8 cellular contexts compared by ENCODE assay signal in genomic region chr12:123237646-123238329, GRCh38. TPM values are rescaled to one million over a fixed set of nuclear protein-coding genes. Genes with fewer than 3 reads are reported as not detected.
A peak's percentile ranks its signal among the peaks of the same experiment; 100 is the strongest.
DNase-seq lines count a peak whose midpoint lies in the region; ATAC-seq lines count a peak whose summit lies in the region.

No MANE protein-coding gene starts in this region.

- CTCF ChIA-PET in CD8-positive, alpha-beta memory T cell (lab: Charles Lee) = interaction anchor here (0.7 to 11.9 kb wide), 36 partner anchors 10 to 447 kb away, joined by 3 to 113 read pairs (median 4); partner anchors contain the start of genes ARL6IP4, OGFOD2 and TMED2

- no peak for ATAC-seq in HG03520 (IDR thresholded peaks at IDR 0.05; ENCODE audit: unreplicated experiment)

- H3K4me3 ChIP-seq in CD8-positive, alpha-beta memory T cell (ENCODE audit: low read length) = no peak overlapping the region

- H3K36me3 Mint-ChIP-seq in CD8-positive, alpha-beta memory T cell = peaks cover 0 to 67% (median 2%) of the 10 kb centered on the region in 3 donors

- peaks cover 46 to 77% (median 72%) of the 10 kb centered on the region in 3 donors for H3K4me1 Mint-ChIP-seq in CD8-positive, alpha-beta memory T cell

- no peaks in the 10 kb centered on the region for H3K36me3 ChIP-seq in CD8-positive, alpha-beta memory T cell (ENCODE audit: insufficient read depth, low read length)

- peaks cover 0 to 2% (median 0%) of the 10 kb centered on the region in 5 donors for H3K9me3 Mint-ChIP-seq in CD8-positive, alpha-beta memory T cell

- peak overlapping the region; percentile 23 to 83 (median 43) for H3K4me3 Mint-ChIP-seq in CD8-positive, alpha-beta memory T cell

- POLR2A ChIA-PET in CD8-positive, alpha-beta memory T cell (lab: Charles Lee) = interaction anchor here (0.6 to 1.7 kb wide), 4 partner anchors 9 to 307 kb away, joined by 3 to 7 read pairs (median 5); no protein-coding TSS in a partner anchor

- DNase-seq in CD8-positive, alpha-beta memory T cell = peak; percentile 46 to 79 (median 59)
- DNase-seq in HPDE6-E6E7 (ENCODE audit: extremely low spot score) (peak; percentile 43), SHP77 treated with DMSO at 0.1 percent for 48 hours (lab: John Stamatoyannopoulos, UW) (peak; percentile 13), glomerular visceral epithelial cell (ENCODE audit: extremely low spot score) (peak; percentile 61), pulmonary artery endothelial cell (ENCODE audit: low read depth, low spot score) (peak; percentile 15), 8988T (no peak)
- peak in 3 of 4 experiments; percentile 31 to 67 (median 58) for DNase-seq in activated naive CD4-positive, alpha-beta T cell (lab: John Stamatoyannopoulos, UW)

- H3K4me1 ChIP-seq in CD8-positive, alpha-beta memory T cell (ENCODE audit: insufficient read depth, low read length) = peaks cover 64% of the 10 kb centered on the region

- H3K27ac Mint-ChIP-seq in CD8-positive, alpha-beta memory T cell = peak overlapping the region in 7 of 8 donors; percentile 50 to 94 (median 79)

- peaks cover 0 to 2% of the 10 kb centered on the region in 2 donors for H3K27me3 Mint-ChIP-seq in CD8-positive, alpha-beta memory T cell

- H3K27me3 ChIP-seq in CD8-positive, alpha-beta memory T cell (ENCODE audit: insufficient read depth, low read length, poor library complexity, severe bottlenecking) = no peaks in the 10 kb centered on the region

- H3K27ac ChIP-seq in CD8-positive, alpha-beta memory T cell (ENCODE audit: low read depth, low read length) = no peak overlapping the region

- no peaks in the 10 kb centered on the region for H3K9me3 ChIP-seq in CD8-positive, alpha-beta memory T cell (ENCODE audit: low read length)

RNA-seq across cellular contexts. Expression of gene MTRFR, which starts 4.6 kb away (rescaled TPM):
- 10 to 100 TPM; 26.6 TPM for total RNA-seq in CD8-positive, alpha-beta memory T cell
- 51.4 TPM for polyA plus RNA-seq in CD8-positive, alpha-beta memory T cell
- total RNA-seq in pulmonary artery endothelial cell = 12.1 and 12.9 TPM in 2 replicates

RNA-seq across cellular contexts. Expression of gene MPHOSPH9, which starts 4.8 kb away (rescaled TPM):
- 10 to 100 TPM; 67.3 to 74.8 TPM for total RNA-seq in CD8-positive, alpha-beta memory T cell
- 31.0 TPM for polyA plus RNA-seq in CD8-positive, alpha-beta memory T cell
- 37.3 and 49.3 TPM in 2 replicates for total RNA-seq in pulmonary artery endothelial cell

RNA-seq across cellular contexts. Expression of gene CDK2AP1, which starts 33.9 kb away (rescaled TPM):
- 10 to 100 TPM; 56.3 to 57.7 TPM for total RNA-seq in CD8-positive, alpha-beta memory T cell
- 9.1 TPM for polyA plus RNA-seq in CD8-positive, alpha-beta memory T cell
- total RNA-seq in pulmonary artery endothelial cell = 170 and 211 TPM in 2 replicates
